In genomic region chr21:14012409-14012808, GRCh38 we compare ENCODE assay signal across 29 cellular contexts.
"Had no signal": no experiment of that assay in that cellular context is flagged by ENCODE, and none has a peak within 500 bp of the region (broad histone marks: within the 10 kb centered on the region; RNA-seq: fewer than 3 reads in every experiment).

No MANE protein-coding gene starts in this region.

- H3K9me3 ChIP-seq: colonic mucosa, esophagus muscularis mucosa, esophagus squamous epithelium, gastrocnemius medialis, gastroesophageal sphincter, heart left ventricle, heart right ventricle had no signal

- H3K4me1 Mint-ChIP-seq: endodermal cell had no signal

- H3K4me3 Mint-ChIP-seq: dendritic cell treated with granulocyte-macrophage colony-stimulating factor and Interleukin-4, amounts not matched to agents 40 ng/mL and 50 ng/mL, for 4 days; effector memory CD8-positive, alpha-beta T cell; endodermal cell had no signal

- H2AFZ ChIP-seq: hepatocyte had no signal

- H3K4me1 ChIP-seq: colonic mucosa, esophagus muscularis mucosa, esophagus squamous epithelium, foreskin keratinocyte, gastrocnemius medialis, gastroesophageal sphincter, heart left ventricle, heart right ventricle had no signal

- H3K4me3 ChIP-seq: colonic mucosa, coronary artery, dorsolateral prefrontal cortex, esophagus muscularis mucosa, esophagus squamous epithelium, gastrocnemius medialis, gastroesophageal sphincter, heart left ventricle, heart right ventricle, hepatocyte had no signal

- H3K4me2 ChIP-seq: hepatocyte had no signal

- H3K27ac ChIP-seq: colonic mucosa, coronary artery, dorsolateral prefrontal cortex, epithelial cell of prostate, esophagus muscularis mucosa, esophagus squamous epithelium, foreskin keratinocyte, gastrocnemius medialis, gastroesophageal sphincter, heart left ventricle, heart right ventricle, hepatocyte had no signal

- H3K9me3 Mint-ChIP-seq: dendritic cell treated with granulocyte-macrophage colony-stimulating factor and Interleukin-4, amounts not matched to agents 40 ng/mL and 50 ng/mL, for 4 days; effector memory CD8-positive, alpha-beta T cell had no signal

- H3K27me3 Mint-ChIP-seq: dendritic cell treated with granulocyte-macrophage colony-stimulating factor and Interleukin-4, amounts not matched to agents 40 ng/mL and 50 ng/mL, for 4 days; effector memory CD8-positive, alpha-beta T cell had no signal

- H3K27me3 ChIP-seq: colonic mucosa, esophagus muscularis mucosa, esophagus squamous epithelium, foreskin keratinocyte, gastrocnemius medialis, gastroesophageal sphincter, heart left ventricle, heart right ventricle, hepatocyte had no signal

- H3K36me3 ChIP-seq: colonic mucosa, esophagus muscularis mucosa, esophagus squamous epithelium, gastrocnemius medialis, gastroesophageal sphincter, heart left ventricle, heart right ventricle had no signal

- FAIRE-seq: endometrium, endothelial cell of umbilical vein, frontal cortex had no signal

- H3K27ac Mint-ChIP-seq: dendritic cell treated with granulocyte-macrophage colony-stimulating factor and Interleukin-4, amounts not matched to agents 40 ng/mL and 50 ng/mL, for 4 days; effector memory CD8-positive, alpha-beta T cell; endodermal cell had no signal

- DNase-seq: colonic mucosa; cortex of kidney; dermis blood vessel endothelial cell; dorsolateral prefrontal cortex; effector CD4-positive, alpha-beta T cell; effector CD8-positive, alpha-beta T cell; effector memory CD4-positive, alpha-beta T cell; effector memory CD8-positive, alpha-beta T cell; endodermal cell; erythroblast; esophagus squamous epithelium; foreskin fibroblast; foreskin keratinocyte; foreskin melanocyte; gastrocnemius medialis; glutamatergic neuron; head of caudate nucleus; heart left ventricle; heart right ventricle had no signal

- ATAC-seq: effector memory CD8-positive, alpha-beta T cell; esophagus mucosa; foreskin keratinocyte; gastrocnemius medialis; gastroesophageal sphincter; heart left ventricle; heart right ventricle had no signal
